ENCODE assay signal across 8 cellular contexts in genomic region chr1:151047925-151048644, GRCh38. TPM values are rescaled to one million over a fixed set of nuclear protein-coding genes. Genes with fewer than 3 reads are reported as not detected.
A peak's percentile ranks its signal among the peaks of the same experiment; 100 is the strongest.
DNase-seq lines count a peak whose midpoint lies in the region; ATAC-seq and TF ChIP-seq lines count a peak whose summit lies in the region.

No MANE protein-coding gene starts in this region.

- peaks cover 10 to 50% (median 14%) of the 10 kb centered on the region in 3 donors for H3K4me1 ChIP-seq in esophagus squamous epithelium
- peaks cover 20% of the 10 kb centered on the region for H3K4me1 ChIP-seq in mucosa of stomach (ENCODE audit: control insufficient read depth, insufficient read depth, low read length)
- peaks cover 7% of the 10 kb centered on the region for H3K4me1 ChIP-seq in thymus (ENCODE audit: control insufficient read depth, insufficient read depth, low read length)

- peaks cover 53% of the 10 kb centered on the region for H3K4me1 Mint-ChIP-seq in activated T-cell treated with anti-CD3 and anti-CD28 coated beads, Interleukin-2, amount 50 U/mL, for 4 hours (ENCODE audit: low read depth)

- H3K27me3 Mint-ChIP-seq in activated T-cell treated with anti-CD3 and anti-CD28 coated beads, Interleukin-2, amount 50 U/mL, for 4 hours (ENCODE audit: low read depth) = no peaks in the 10 kb centered on the region

- H3K9me3 ChIP-seq in esophagus squamous epithelium = no peaks in the 10 kb centered on the region
- no peaks in the 10 kb centered on the region for H3K9me3 ChIP-seq in mucosa of stomach (ENCODE audit: control insufficient read depth, low read length)
- H3K9me3 ChIP-seq in thymus (ENCODE audit: control insufficient read depth) = no peaks in the 10 kb centered on the region

- WGBS in esophagus squamous epithelium, 2 donors = 2 to 3% methylated on average over 5 to 13 of the region's 48 CpGs
- 1% methylated on average over 48 of the region's 48 CpGs for WGBS in thymus

- H3K9ac ChIP-seq in mucosa of stomach (ENCODE audit: low read length) = peak overlapping the region; percentile 92

- peaks cover 14% of the 10 kb centered on the region for H3K36me3 Mint-ChIP-seq in activated T-cell treated with anti-CD3 and anti-CD28 coated beads, Interleukin-2, amount 50 U/mL, for 4 hours (ENCODE audit: insufficient read depth)

- H3K27ac ChIP-seq in esophagus squamous epithelium (peak overlapping the region; percentile 79 to 94 (median 88)), thymus (ENCODE audit: low read depth) (peak overlapping the region; percentile 38)

- no peaks in the 10 kb centered on the region for H3K27me3 ChIP-seq in esophagus squamous epithelium
- H3K27me3 ChIP-seq in mucosa of stomach (ENCODE audit: control insufficient read depth, insufficient read depth, low read length) = no peaks in the 10 kb centered on the region
- no peaks in the 10 kb centered on the region for H3K27me3 ChIP-seq in thymus (ENCODE audit: control insufficient read depth, insufficient read depth)

- H3K36me3 ChIP-seq in esophagus squamous epithelium (peaks cover 6 to 57% (median 16%) of the 10 kb centered on the region in 3 donors), mucosa of stomach (ENCODE audit: control insufficient read depth, insufficient read depth, low read length) (no peaks in the 10 kb centered on the region), thymus (ENCODE audit: control insufficient read depth, insufficient read depth) (peaks cover 15% of the 10 kb centered on the region)

- peak in 1 of 4 donors; percentile 33 for TF ChIP-seq POLR2A in esophagus squamous epithelium (IDR thresholded peaks at IDR 0.05)

- TF ChIP-seq CTCF in AG09309 (IDR thresholded peaks at IDR 0.05; ENCODE audit: control insufficient read depth, insufficient read depth, low read depth, low read length, missing control alignments) (peak; percentile 67), esophagus squamous epithelium (IDR thresholded peaks at IDR 0.05) (peak in 3 of 6 experiments; percentile 41 to 48 (median 47))

- intact Hi-C loops in esophagus squamous epithelium (cut with DNase I) = no loop called here

- ATAC-seq in GM18873 (IDR thresholded peaks at IDR 0.05; ENCODE audit: low FRiP score, unreplicated experiment) (peak; percentile 48), HG03469 (IDR thresholded peaks at IDR 0.05; ENCODE audit: unreplicated experiment) (peak; percentile 37)
- peak; percentile 67 to 72 for ATAC-seq in activated T-cell treated with anti-CD3 and anti-CD28 coated beads, Interleukin-2, amount 50 U/mL, for 4 hours

- H3K9me3 Mint-ChIP-seq in activated T-cell treated with anti-CD3 and anti-CD28 coated beads, Interleukin-2, amount 50 U/mL, for 4 hours = no peaks in the 10 kb centered on the region

- H3K4me3 Mint-ChIP-seq in activated T-cell treated with anti-CD3 and anti-CD28 coated beads, Interleukin-2, amount 50 U/mL, for 4 hours = peak overlapping the region; percentile 87

- H3K4me3 ChIP-seq in AG09309 (ENCODE audit: control insufficient read depth, low read depth, low read length) = peak overlapping the region; percentile 77
- peak overlapping the region; percentile 45 to 74 (median 72) for H3K4me3 ChIP-seq in esophagus squamous epithelium
- peak overlapping the region; percentile 86 for H3K4me3 ChIP-seq in mucosa of stomach (ENCODE audit: low read length)
- H3K4me3 ChIP-seq in thymus (ENCODE audit: low read length) = peak overlapping the region; percentile 76

- DNase-seq in AG09309 (ENCODE audit: low read depth) = no peak
- DNase-seq in NOMO-1 (lab: John Stamatoyannopoulos, UW; ENCODE audit: unreplicated experiment in 2 of 2) = peak; percentile 50 to 58
- DNase-seq in activated T-cell treated with anti-CD3 and anti-CD28 coated beads, Interleukin-2, amount 50 U/mL, for 4 hours = peak; percentile 40
- no peak for DNase-seq in esophagus squamous epithelium (lab: John Stamatoyannopoulos, UW)

RNA-seq across cellular contexts. Expression of gene C1orf56, which starts 0.5 kb away (rescaled TPM):
- total RNA-seq in activated T-cell treated with anti-CD3 and anti-CD28 coated beads, Interleukin-2, amount 50 U/mL, for 4 hours = 1 to 10 TPM in 2 of 3 donors, under 1 TPM in 1; 0.99 to 1.3 (median 1.1) TPM
- total RNA-seq in esophagus squamous epithelium = 1 to 10 TPM in 3 of 4 donors, under 1 TPM in 1; 0.23 to 3.2 (median 2.3) TPM
- polyA plus RNA-seq in thymus = 2.1 TPM

RNA-seq across cellular contexts. Expression of gene CDC42SE1, which starts 11.3 kb away (rescaled TPM):
- total RNA-seq in activated T-cell treated with anti-CD3 and anti-CD28 coated beads, Interleukin-2, amount 50 U/mL, for 4 hours = 100 to 1,000 TPM; 126 to 148 (median 142) TPM
- 100 to 1,000 TPM in 3 of 4 donors, 10 to 100 TPM in 1; 86.7 to 128 (median 115) TPM for total RNA-seq in esophagus squamous epithelium
- 95.9 TPM for polyA plus RNA-seq in thymus

RNA-seq across cellular contexts. Expression of gene BNIPL, which starts 11.7 kb away (rescaled TPM):
- under 1 TPM; 0.22 to 0.53 (median 0.28) TPM for total RNA-seq in activated T-cell treated with anti-CD3 and anti-CD28 coated beads, Interleukin-2, amount 50 U/mL, for 4 hours
- total RNA-seq in esophagus squamous epithelium = 100 to 1,000 TPM in 1 of 4 donors, 10 to 100 TPM in 3; 52.7 to 168 (median 96.1) TPM
- polyA plus RNA-seq in thymus = 6.2 TPM

RNA-seq across cellular contexts. Expression of gene MLLT11, which starts 12.1 kb away (rescaled TPM):
- total RNA-seq in activated T-cell treated with anti-CD3 and anti-CD28 coated beads, Interleukin-2, amount 50 U/mL, for 4 hours = 1 to 10 TPM; 2.3 to 2.8 (median 2.6) TPM
- 1 to 10 TPM in 2 of 4 donors, under 1 TPM in 2; 0.38 to 1.6 (median 0.92) TPM for total RNA-seq in esophagus squamous epithelium
- 6.6 TPM for polyA plus RNA-seq in thymus

RNA-seq across cellular contexts. Expression of gene GABPB2, which starts 22.5 kb away (rescaled TPM):
- total RNA-seq in activated T-cell treated with anti-CD3 and anti-CD28 coated beads, Interleukin-2, amount 50 U/mL, for 4 hours = 10 to 100 TPM; 22.0 to 25.7 (median 22.2) TPM
- total RNA-seq in esophagus squamous epithelium = 10 to 100 TPM in 3 of 4 donors, 1 to 10 TPM in 1; 7.1 to 15.8 (median 11.0) TPM
- polyA plus RNA-seq in thymus = 8.5 TPM

Comparison
In these comparisons a context has a peak if more than half of its experiments do, and no peak if none do; other contexts are left out.
1. DNase-seq: peak in NOMO-1 (2 of 2) and activated T-cell treated with anti-CD3 and anti-CD28 coated beads, Interleukin-2, amount 50 U/mL, for 4 hours (single experiment); none in AG09309 (single experiment) and esophagus squamous epithelium (single experiment).
2. RNA of gene BNIPL, which starts 11.7 kb away (total RNA-seq): 52.7 to 168 TPM in esophagus squamous epithelium; 0.22 to 0.53 TPM in activated T-cell treated with anti-CD3 and anti-CD28 coated beads, Interleukin-2, amount 50 U/mL, for 4 hours; every median in the first group is over 10 times any median in the second.
3. Peak in every context shown above with its lines, with median percentiles within 50 percentile points of each other: H3K4me3 ChIP-seq and ATAC-seq.